In genomic region chr6:168948990-168949531, GRCh38 we compare ENCODE assay signal across 21 cellular contexts.
"Had no signal": no experiment of that assay in that cellular context is flagged by ENCODE, and none has a peak within 500 bp of the region (broad histone marks: within the 10 kb centered on the region; RNA-seq: fewer than 3 reads in every experiment).

No MANE protein-coding gene starts in this region.

- H3K27ac ChIP-seq: coronary artery, heart right ventricle, lower lobe of right lung, neural progenitor cell, parathyroid adenoma, right atrium auricular region, thoracic aorta, tibial nerve had no signal

- H3K4me1 ChIP-seq: lower lobe of right lung, neural progenitor cell, parathyroid adenoma, right atrium auricular region had no signal

- H3K36me3 Mint-ChIP-seq: natural killer cell; neural progenitor cell; stimulated activated effector memory CD8-positive, alpha-beta T cell treated with anti-CD3 and anti-CD28 coated beads, Interleukin-12 subunit alpha, Interleukin-12 subunit beta, amount 100 ng/mL, for 72 hours had no signal

- H3K4me3 ChIP-seq: coronary artery, esophagus squamous epithelium, heart right ventricle, lower lobe of right lung, neural progenitor cell, right atrium auricular region, thoracic aorta, tibial nerve had no signal

- H3K36me3 ChIP-seq: esophagus squamous epithelium, heart right ventricle, lower lobe of right lung, neural progenitor cell, right atrium auricular region, thoracic aorta, tibial nerve had no signal

- DNase-seq: dermis blood vessel endothelial cell; effector memory CD4-positive, alpha-beta T cell; esophagus squamous epithelium; glutamatergic neuron; heart right ventricle; hippocampal formation; left colon; left ventricle myocardium superior; lower lobe of right lung; natural killer cell; stimulated activated CD4-positive, alpha-beta T cell treated with anti-CD3 and anti-CD28 coated beads, Interleukin-2, amount 100 ng/mL, for 24 hours; stimulated activated CD4-positive, alpha-beta T cell treated with anti-CD3 and anti-CD28 coated beads, Interleukin-4, amount 100 ng/mL, for 24 hours; stimulated activated naive CD4-positive, alpha-beta T cell treated with Interleukin-2 at 50 U/mL for 16 hours had no signal

- H3K4me1 Mint-ChIP-seq: natural killer cell; neural progenitor cell; stimulated activated effector memory CD8-positive, alpha-beta T cell treated with anti-CD3 and anti-CD28 coated beads, Interleukin-12 subunit alpha, Interleukin-12 subunit beta, amount 100 ng/mL, for 72 hours had no signal

- ATAC-seq: left colon, lower lobe of right lung, natural killer cell had no signal

- H3K27ac Mint-ChIP-seq: natural killer cell; neural progenitor cell; progenitor cell of endocrine pancreas; stimulated activated effector memory CD8-positive, alpha-beta T cell treated with anti-CD3 and anti-CD28 coated beads, Interleukin-12 subunit alpha, Interleukin-12 subunit beta, amount 100 ng/mL, for 72 hours had no signal

- H3K27me3 ChIP-seq: neural progenitor cell, right atrium auricular region, tibial nerve had no signal

- H3K4me3 Mint-ChIP-seq: natural killer cell; neural progenitor cell; stimulated activated effector memory CD8-positive, alpha-beta T cell treated with anti-CD3 and anti-CD28 coated beads, Interleukin-12 subunit alpha, Interleukin-12 subunit beta, amount 100 ng/mL, for 72 hours had no signal

- H3K9me3 ChIP-seq: esophagus squamous epithelium, heart right ventricle, lower lobe of right lung, right atrium auricular region, thoracic aorta, tibial nerve had no signal

- H3K9me3 Mint-ChIP-seq: natural killer cell; neural progenitor cell; stimulated activated effector memory CD8-positive, alpha-beta T cell treated with anti-CD3 and anti-CD28 coated beads, Interleukin-12 subunit alpha, Interleukin-12 subunit beta, amount 100 ng/mL, for 72 hours had no signal
